In genomic region chr16:8730335-8730915, GRCh38 we compare ENCODE assay signal across 1 cellular context.
TF ChIP-seq lines count a peak whose summit lies in the region.

No MANE protein-coding gene starts in this region.

TF ChIP-seq in GM23338, 12 proteins besides CTCF, POLR2A, EP300 and RAD21 (continued from another document):
- TF ChIP-seq REST (IDR thresholded peaks at IDR 0.05; ENCODE audit: unreplicated experiment), result no peak
- no peak for TF ChIP-seq JUNB (IDR thresholded peaks at IDR 0.05; ENCODE audit: unreplicated experiment)
- TF ChIP-seq EZH2phosphoT487 (IDR thresholded peaks at IDR 0.05; ENCODE audit: unreplicated experiment), result no peak
- no peak for TF ChIP-seq ZNF331 (CRISPR knock-in tag; IDR thresholded peaks at IDR 0.05; ENCODE audit: low read depth)
- TF ChIP-seq EZH2 (IDR thresholded peaks at IDR 0.05; ENCODE audit: low read depth, unreplicated experiment), result no peak
- TF ChIP-seq CREB1 (CRISPR knock-in tag; IDR thresholded peaks at IDR 0.05; ENCODE audit: low read depth), result no peak
- TF ChIP-seq STAT1 (IDR thresholded peaks at IDR 0.05; ENCODE audit: unreplicated experiment), result no peak
